1 cellular context compared by ENCODE assay signal in the genomic region with DNA sequence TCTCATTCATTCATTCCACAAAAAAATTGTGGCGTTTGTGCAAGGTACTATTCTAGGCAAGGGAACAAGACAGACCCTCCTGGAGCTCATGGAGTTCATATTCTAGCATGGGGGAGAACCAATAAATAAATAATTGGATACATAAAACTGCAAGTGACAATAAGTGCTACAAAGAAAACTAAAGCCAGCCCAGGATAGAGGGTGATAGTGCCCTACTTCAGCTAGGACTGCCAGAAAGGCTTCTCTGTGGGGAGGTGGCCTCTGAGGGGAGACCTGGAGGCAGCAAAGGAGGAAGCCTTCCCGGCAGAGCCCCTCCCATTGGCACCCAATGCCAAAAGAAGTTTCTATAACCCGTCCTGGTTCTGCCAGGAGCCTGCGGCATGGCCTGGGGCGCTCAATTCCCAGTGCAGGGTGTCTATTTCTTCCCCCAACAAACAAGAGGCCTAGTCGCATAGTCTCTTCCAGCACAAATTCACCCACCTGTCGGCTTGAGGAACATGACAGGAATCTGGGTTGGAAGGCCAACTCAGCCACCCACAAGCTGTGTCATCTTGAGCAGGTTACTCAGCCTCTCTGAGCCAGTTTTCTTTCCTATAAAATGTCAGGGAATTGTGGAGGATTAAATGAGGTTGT.
TF ChIP-seq lines count a peak whose summit lies in the region.

No MANE protein-coding gene starts in this region.

TF ChIP-seq in HepG2, 621 proteins besides CTCF, POLR2A, EP300 and RAD21 (continued from another document):
- peak; percentile 52; the same call in 1 of the 2 replicates for TF ChIP-seq ZNF768 (CRISPR knock-in tag; IDR thresholded peaks at IDR 0.05)
- TF ChIP-seq ZNF703 (CRISPR knock-in tag; IDR thresholded peaks at IDR 0.05; ENCODE audit: borderline replicate concordance) = no peak
- TF ChIP-seq ZNF605 (CRISPR knock-in tag; IDR thresholded peaks at IDR 0.05) = peak; percentile 60; the same call in 1 of the 2 replicates
- TF ChIP-seq JUND (CRISPR knock-in tag; IDR thresholded peaks at IDR 0.05) = no peak
